ENCODE assay signal across 27 cellular contexts in genomic region chr15:59206623-59207183, GRCh38. TPM values are rescaled to one million over a fixed set of nuclear protein-coding genes. Genes with fewer than 3 reads are reported as not detected.
"Had no signal": no experiment of that assay in that cellular context is flagged by ENCODE, and none has a peak within 500 bp of the region (broad histone marks: within the 10 kb centered on the region; RNA-seq: fewer than 3 reads in every experiment).

LDHAL6B (plus strand) TSS chr15:59206843; CDS start chr15:59206941, 98 bp downstream.

- H3K27me3 ChIP-seq: colonic mucosa, heart left ventricle, neutrophil, right atrium auricular region, sigmoid colon, thyroid gland had no signal

- H3K27ac Mint-ChIP-seq: naive thymus-derived CD4-positive, alpha-beta T cell; nephron progenitor cell; type B pancreatic cell had no signal

- H3K4me1 ChIP-seq: colonic mucosa, heart left ventricle, right atrium auricular region, thyroid gland had no signal

- DNase-seq: colonic mucosa; dermis blood vessel endothelial cell; heart left ventricle; hippocampal formation; left colon; mesendoderm; naive thymus-derived CD4-positive, alpha-beta T cell; nephron progenitor cell; sigmoid colon; stimulated activated CD4-positive, alpha-beta T cell treated with anti-CD3 and anti-CD28 coated beads, Interleukin-2, amount 100 ng/mL, for 24 hours; stimulated activated CD4-positive, alpha-beta T cell treated with anti-CD3 and anti-CD28 coated beads, Interleukin-4, amount 100 ng/mL, for 4 hours; stimulated activated naive CD4-positive, alpha-beta T cell treated with Interleukin-2 at 50 U/mL for 16 hours; thyroid gland had no signal

- H3K27me3 Mint-ChIP-seq: type B pancreatic cell had no signal

- H3K9me3 Mint-ChIP-seq: nephron progenitor cell, type B pancreatic cell had no signal

- ATAC-seq: heart left ventricle; left colon; naive thymus-derived CD4-positive, alpha-beta T cell had no signal

- H3K27ac ChIP-seq: colonic mucosa, heart left ventricle, neutrophil, right atrium auricular region, sigmoid colon, skin epidermis, thyroid gland had no signal

- H3K36me3 ChIP-seq: neutrophil had no signal

- H3K4me3 ChIP-seq: colonic mucosa, heart left ventricle, right atrium auricular region, sigmoid colon, skin epidermis, thyroid gland had no signal

- H3K4me3 Mint-ChIP-seq: naive thymus-derived CD4-positive, alpha-beta T cell; nephron progenitor cell; type B pancreatic cell had no signal

- FAIRE-seq: frontal cortex, urothelium cell line had no signal

- H3K9me3 ChIP-seq: colonic mucosa, heart left ventricle, neutrophil, right atrium auricular region, sigmoid colon, thyroid gland had no signal

RNA-seq across cellular contexts. Expression of gene LDHAL6B, which starts in this region (rescaled TPM):
- total RNA-seq: colonic mucosa; dermis blood vessel endothelial cell; fibroblast of lung; frontal cortex; glomerular endothelial cell; heart left ventricle; kidney epithelial cell; left colon; liver; lung microvascular endothelial cell; naive thymus-derived CD4-positive, alpha-beta T cell; osteoblast; posterior vena cava; right atrium auricular region; sigmoid colon had no signal
- polyA plus RNA-seq: esophagus; fibroblast of lung; heart left ventricle; liver; naive thymus-derived CD4-positive, alpha-beta T cell; sigmoid colon had no signal
